8 cellular contexts compared by ENCODE assay signal in genomic region chr1:145918992-145919939, GRCh38. TPM values are rescaled to one million over a fixed set of nuclear protein-coding genes. Genes with fewer than 3 reads are reported as not detected.
DNase-seq lines count a peak whose midpoint lies in the region; ATAC-seq and TF ChIP-seq lines count a peak whose summit lies in the region.

No MANE protein-coding gene starts in this region.

- intact Hi-C loops in left colon (cut with DNase I, micrococcal nuclease): loop anchor here in 1 of 2 donors (10.0 kb wide), 1 partner anchor 46 kb away; the partner anchor contains the start of genes ANKRD34A and POLR3GL

- H3K27ac ChIP-seq in RWPE1 (peak overlapping the region; percentile 92), cingulate gyrus (ENCODE audit: low read depth, low read length) (peak overlapping the region; percentile 92)

- POLR2A ChIA-PET in RWPE1 (lab: Yijun Ruan, JAX; ENCODE audit: low non-redundant PET): no interaction called here

- ATAC-seq in GM18520 (IDR thresholded peaks at IDR 0.05; ENCODE audit: unreplicated experiment) (peak; percentile 68), HG03378 (IDR thresholded peaks at IDR 0.05; ENCODE audit: unreplicated experiment) (peak; percentile 28), left colon (peak; percentile 89)
- peak; percentile 92 for ATAC-seq in stimulated activated naive CD8-positive, alpha-beta T cell treated with anti-CD3 and anti-CD28 coated beads, Interleukin-15, Interleukin-2, amounts not matched to agents 100 U/mL and 50 U/mL, for 24 hours

- DNase-seq in C1 segment of cervical spinal cord (lab: John Stamatoyannopoulos, UW): peak in 10 of 14 donors; percentile 12 to 67 (median 44)
- peak; percentile 39 for DNase-seq in RWPE1 (ENCODE audit: low spot score)
- DNase-seq in left colon: peak; percentile 75 to 78
- peak; percentile 49 for DNase-seq in stimulated activated naive CD8-positive, alpha-beta T cell treated with anti-CD3 and anti-CD28 coated beads, Interleukin-15, Interleukin-2, amounts not matched to agents 100 U/mL and 50 U/mL, for 24 hours
- DNase-seq in retina: no peak

- CTCF ChIA-PET in RWPE1 (lab: Yijun Ruan, JAX): interaction anchor here (0.6 to 1.7 kb wide), 4 partner anchors 9 to 116 kb away, joined by 3 to 6 read pairs (median 4); partner anchors contain the start of genes ITGA10 and NUDT17

- no peak for TF ChIP-seq CTCF in RWPE1 (conservative IDR thresholded peaks at IDR 0.05; ENCODE audit: low read depth)

RNA-seq across cellular contexts. Expression of gene PEX11B, which starts 0.7 kb away (rescaled TPM):
- 10 to 100 TPM; 33.8 to 37.1 TPM for total RNA-seq in left colon

RNA-seq across cellular contexts. Expression of gene RBM8A, which starts 8.0 kb away (rescaled TPM):
- 10 to 100 TPM; 86.9 to 94.1 TPM for total RNA-seq in left colon

RNA-seq across cellular contexts. Expression of gene ITGA10, which starts 9.4 kb away (rescaled TPM):
- total RNA-seq in left colon: 1 to 10 TPM in 1 of 2 donors, under 1 TPM in 1; 0.84 to 1.7 TPM

RNA-seq across cellular contexts. Expression of gene ANKRD35, which starts 33.6 kb away (rescaled TPM):
- total RNA-seq in left colon: under 1 TPM; 0.12 to 0.53 TPM

RNA-seq across cellular contexts. Expression of gene LIX1L, which starts 38.6 kb away (rescaled TPM):
- 1 to 10 TPM; 4.2 to 9.0 TPM for total RNA-seq in left colon

Comparison
In these comparisons a context has a peak if more than half of its experiments do, and no peak if none do; other contexts are left out.
1. ATAC-seq: peak in every context shown above with its lines; median percentile 92 in stimulated activated naive CD8-positive, alpha-beta T cell treated with anti-CD3 and anti-CD28 coated beads, Interleukin-15, Interleukin-2, amounts not matched to agents 100 U/mL and 50 U/mL, for 24 hours; 89 in left colon; 68 in GM18520; 28 in HG03378.